8 cellular contexts compared by ENCODE assay signal in the genomic region with DNA sequence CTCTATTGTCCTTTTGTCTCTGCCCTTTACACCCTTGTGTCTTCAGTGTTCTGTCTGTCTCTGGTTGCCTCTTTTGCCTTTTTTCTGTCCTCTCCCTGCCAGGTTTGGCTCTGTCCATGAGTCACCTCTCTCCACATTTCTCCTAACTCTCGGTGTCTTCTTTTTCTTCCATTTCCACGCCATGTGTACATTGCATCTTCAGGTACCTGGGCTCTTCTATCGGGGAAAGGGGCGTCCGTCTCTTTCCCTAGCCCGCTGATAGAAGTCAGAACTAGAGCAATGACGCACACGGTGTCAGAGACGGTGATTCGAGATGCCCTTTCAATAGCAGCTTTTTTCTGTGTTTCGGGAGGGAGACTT. TPM values are rescaled to one million over a fixed set of nuclear protein-coding genes. Genes with fewer than 3 reads are reported as not detected.
DNase-seq lines count a peak whose midpoint lies in the region; ATAC-seq and TF ChIP-seq lines count a peak whose summit lies in the region.

No MANE protein-coding gene starts in this region.

- H3K4me1 ChIP-seq in gastroesophageal sphincter (peaks cover 3 to 31% (median 9%) of the 10 kb centered on the region in 3 donors), parathyroid adenoma (peaks cover 2% of the 10 kb centered on the region)

- peak overlapping the region; percentile 98 for H2AFZ ChIP-seq in parathyroid adenoma

- peaks cover 45% of the 10 kb centered on the region for H3K79me2 ChIP-seq in parathyroid adenoma

- TF ChIP-seq CTCF in GM12865 (IDR thresholded peaks at IDR 0.05; ENCODE audit: insufficient read depth, low read depth, low read length, missing control alignments) (no peak), gastroesophageal sphincter (IDR thresholded peaks at IDR 0.05) (no peak), parathyroid adenoma (IDR thresholded peaks at IDR 0.05) (no peak)

- peaks cover 48% of the 10 kb centered on the region for H3K36me3 Mint-ChIP-seq in activated T-helper 17 cell treated with anti-CD3 and anti-CD28 coated beads, Interleukin-2, amount 50 U/mL, for 72 hours (ENCODE audit: low read depth)

- peak; percentile 53 for DNase-seq in GM12865 (ENCODE audit: low read depth)
- peak; percentile 30 for DNase-seq in NCI-H774 (lab: John Stamatoyannopoulos, UW)
- no peak for DNase-seq in COR-L47 (lab: John Stamatoyannopoulos, UW)

- peak overlapping the region; percentile 99 for H3K27ac Mint-ChIP-seq in activated T-helper 17 cell treated with anti-CD3 and anti-CD28 coated beads, Interleukin-2, amount 50 U/mL, for 72 hours

- TF ChIP-seq POLR2A in gastroesophageal sphincter (IDR thresholded peaks at IDR 0.05): no peak

- H3K4me1 Mint-ChIP-seq in activated T-helper 17 cell treated with anti-CD3 and anti-CD28 coated beads, Interleukin-2, amount 50 U/mL, for 72 hours: peaks cover 30% of the 10 kb centered on the region

- peak overlapping the region; percentile 97 for H3K4me3 Mint-ChIP-seq in activated T-helper 17 cell treated with anti-CD3 and anti-CD28 coated beads, Interleukin-2, amount 50 U/mL, for 72 hours

- peak; percentile 9 for ATAC-seq in HG02798 (IDR thresholded peaks at IDR 0.05; ENCODE audit: poor library complexity, unreplicated experiment)
- ATAC-seq in activated T-helper 17 cell treated with anti-CD3 and anti-CD28 coated beads, Interleukin-2, amount 50 U/mL, for 72 hours (replicated peaks): peak; percentile 77
- ATAC-seq in gastroesophageal sphincter: no peak
- ATAC-seq in HG03097 (IDR thresholded peaks at IDR 0.05; ENCODE audit: low FRiP score, unreplicated experiment): no peak

- peaks cover 0 to 21% of the 10 kb centered on the region in 2 donors for H3K36me3 ChIP-seq in gastroesophageal sphincter
- H3K36me3 ChIP-seq in parathyroid adenoma (ENCODE audit: control insufficient read depth, insufficient read depth, low read length): no peaks in the 10 kb centered on the region

- peak overlapping the region; percentile 83 for H3K4me2 ChIP-seq in parathyroid adenoma (ENCODE audit: low read length)

- 0% methylated on average over 5 to 11 of the region's 11 CpGs for WGBS in gastroesophageal sphincter (ENCODE audit: low coverage in 1 of 2), 2 donors

- H3K27ac ChIP-seq in gastroesophageal sphincter (peak overlapping the region; percentile 37 to 92 (median 88)), parathyroid adenoma (peak overlapping the region; percentile 84)

- H3K9me3 ChIP-seq in gastroesophageal sphincter (no peaks in the 10 kb centered on the region), parathyroid adenoma (ENCODE audit: control insufficient read depth, low read length) (no peaks in the 10 kb centered on the region)

- TF ChIP-seq EP300 in gastroesophageal sphincter (IDR thresholded peaks at IDR 0.05): no peak

- H3K9ac ChIP-seq in parathyroid adenoma: peak overlapping the region; percentile 85

- H3K4me3 ChIP-seq in GM12865 (ENCODE audit: low read depth, low read length): peak overlapping the region; percentile 51
- H3K4me3 ChIP-seq in gastroesophageal sphincter: peak overlapping the region; percentile 55 to 65
- peak overlapping the region; percentile 94 for H3K4me3 ChIP-seq in parathyroid adenoma (ENCODE audit: low read depth, low read length)

- H3K27me3 ChIP-seq in gastroesophageal sphincter (no peaks in the 10 kb centered on the region), parathyroid adenoma (ENCODE audit: control insufficient read depth, insufficient read depth, low read length) (no peaks in the 10 kb centered on the region)

- no peaks in the 10 kb centered on the region for H3K27me3 Mint-ChIP-seq in activated T-helper 17 cell treated with anti-CD3 and anti-CD28 coated beads, Interleukin-2, amount 50 U/mL, for 72 hours

- no peaks in the 10 kb centered on the region for H3K9me3 Mint-ChIP-seq in activated T-helper 17 cell treated with anti-CD3 and anti-CD28 coated beads, Interleukin-2, amount 50 U/mL, for 72 hours

RNA-seq across cellular contexts. Expression of a gene that starts 0.6 kb away (rescaled TPM):
- total RNA-seq in activated T-helper 17 cell treated with anti-CD3 and anti-CD28 coated beads, Interleukin-2, amount 50 U/mL, for 72 hours: 100 to 1,000 TPM in 1 of 2 donors, 10 to 100 TPM in 1; 98.5 to 112 TPM
- total RNA-seq in gastroesophageal sphincter: 10 to 100 TPM; 52.6 to 70.4 (median 57.9) TPM

RNA-seq across cellular contexts. Expression of a gene that starts 39.0 kb away (rescaled TPM):
- 1 to 10 TPM; 2.7 to 3.3 TPM for total RNA-seq in activated T-helper 17 cell treated with anti-CD3 and anti-CD28 coated beads, Interleukin-2, amount 50 U/mL, for 72 hours
- total RNA-seq in gastroesophageal sphincter: 1 to 10 TPM in 1 of 4 donors, under 1 TPM in 2, not detected in 1; 0.13 to 2.3 (median 0.16) TPM

Comparison
In these comparisons a context has a peak if more than half of its experiments do, and no peak if none do; other contexts are left out.
1. ATAC-seq: peak in HG02798 (single experiment) and activated T-helper 17 cell treated with anti-CD3 and anti-CD28 coated beads, Interleukin-2, amount 50 U/mL, for 72 hours (single experiment); none in gastroesophageal sphincter (single experiment) and HG03097 (single experiment).
2. Peak in every context shown above with its lines, with median percentiles within 50 percentile points of each other: H3K4me3 ChIP-seq.